ENCODE assay signal across 8 cellular contexts in the genomic region with DNA sequence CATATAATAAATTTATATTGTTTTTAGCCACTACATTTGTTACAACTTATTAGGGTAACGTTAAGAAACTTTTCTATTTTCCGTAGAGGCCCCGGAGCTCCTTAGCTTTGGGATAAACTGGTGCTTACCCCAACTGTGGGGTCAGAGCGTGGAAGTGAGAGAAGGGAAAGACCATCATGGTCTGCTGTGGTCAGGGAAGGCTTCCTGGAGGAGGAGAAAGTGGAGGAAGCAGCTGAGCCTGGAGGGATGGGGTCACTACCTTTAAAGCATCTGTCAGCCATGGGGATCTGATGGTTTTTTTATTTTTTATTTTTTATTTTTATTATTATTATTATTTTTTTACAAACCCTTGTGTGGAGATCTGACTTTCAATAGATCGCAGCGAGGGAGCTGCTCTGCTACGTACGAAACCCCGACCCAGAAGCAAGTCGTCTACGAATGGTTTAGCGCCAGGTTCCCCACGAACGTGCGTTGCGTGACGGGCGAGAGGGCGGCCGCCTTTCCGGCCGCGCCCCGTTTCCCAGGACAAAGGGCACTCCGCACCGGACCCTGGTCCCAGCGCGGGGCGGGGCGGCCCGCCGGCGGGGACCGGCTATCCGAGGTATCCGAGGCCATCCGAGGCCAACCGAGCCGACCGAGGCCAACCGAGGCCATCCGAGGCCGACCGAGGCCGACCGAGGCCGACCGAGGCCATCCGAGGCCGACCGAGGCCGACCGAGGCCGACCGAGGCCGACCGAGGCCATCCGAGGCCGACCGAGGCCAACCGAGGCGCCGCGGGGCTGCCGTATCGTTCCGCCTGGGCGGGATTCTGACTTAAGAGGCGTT.
DNase-seq lines count a peak whose midpoint lies in the region; ATAC-seq, FAIRE-seq and TF ChIP-seq lines count a peak whose summit lies in the region.

No MANE protein-coding gene starts in this region.

- dilution Hi-C loops in keratinocyte (cut with MboI; ENCODE audit: extremely low pct_ligation_motif_present, low sequenced_read_pairs), result no loop called here

- H3K36me3 ChIP-seq in BJ (ENCODE audit: control insufficient read depth, insufficient read depth, low read length) (no peaks in the 10 kb centered on the region), keratinocyte (ENCODE audit: control insufficient read depth in 2 of 2, extremely low read depth in 1 of 2, insufficient read depth in 2 of 2, low read length in 2 of 2) (no peaks in the 10 kb centered on the region), spleen (no peaks in the 10 kb centered on the region)

- TF ChIP-seq CTCF in BJ (IDR thresholded peaks at IDR 0.05; ENCODE audit: insufficient read depth, low read depth, low read length) (no peak), NB4 (IDR thresholded peaks at IDR 0.05; ENCODE audit: low read depth, low read length) (no peak), keratinocyte (optimal IDR thresholded peaks at IDR 0.05 in 1 of 3, IDR thresholded peaks at IDR 0.05 in 1 of 3, conservative IDR thresholded peaks at IDR 0.05 in 1 of 3; ENCODE audit: extremely low read depth in 1 of 3, insufficient read depth in 2 of 3, low read length in 3 of 3) (no peak), spleen (IDR thresholded peaks at IDR 0.05 in 8 of 11, conservative IDR thresholded peaks at IDR 0.05 in 3 of 11) (no peak)

- no peak overlapping the region for H3K27ac ChIP-seq in caudate nucleus (ENCODE audit: low read depth, low read length)
- H3K27ac ChIP-seq in keratinocyte (ENCODE audit: control insufficient read depth, insufficient read depth, low read length), result peak overlapping the region; percentile 40
- H3K27ac ChIP-seq in spleen, result peak overlapping the region; percentile 46 to 79 (median 72)

- TF ChIP-seq POLR2A in NB4 (IDR thresholded peaks at IDR 0.05; ENCODE audit: extremely low read depth, insufficient read length) (no peak), spleen (IDR thresholded peaks at IDR 0.05) (no peak)

- POLR2A ChIA-PET in BJ (lab: Charles Lee), result interaction anchor here (0.7 kb wide), 1 partner anchor 15 kb away, joined by 13 read pairs; no protein-coding TSS in a partner anchor

- H3K4me3 ChIP-seq in BJ (ENCODE audit: low read depth, low read length) (peak overlapping the region; percentile 48), NB4 (ENCODE audit: low read depth, low read length) (peak overlapping the region; percentile 46), keratinocyte (ENCODE audit: control insufficient read depth in 2 of 3, extremely low read depth in 1 of 3, insufficient read depth in 2 of 3, low read depth in 1 of 3, low read length in 3 of 3) (peak overlapping the region; percentile 29 to 42 (median 40)), spleen (peak overlapping the region; percentile 31 to 68 (median 38))

- peaks cover 10% of the 10 kb centered on the region for H3K4me1 ChIP-seq in keratinocyte (ENCODE audit: control insufficient read depth, extremely low read depth, insufficient read depth, low read length)
- peaks cover 0 to 24% (median 2%) of the 10 kb centered on the region in 6 donors for H3K4me1 ChIP-seq in spleen

- intact Hi-C loops in spleen (cut with DNase I; ENCODE audit: low total_unique reads), result no loop called here

- no peaks in the 10 kb centered on the region for H3K79me2 ChIP-seq in keratinocyte (ENCODE audit: control insufficient read depth, insufficient read depth, low read length)

- CTCF ChIA-PET in BJ (lab: Yijun Ruan, JAX), result interaction anchor here (0.6 to 1.4 kb wide), 4 partner anchors 12 to 101 kb away, joined by 3 to 4 read pairs (median 4); no protein-coding TSS in a partner anchor

- H3K27me3 ChIP-seq in BJ (ENCODE audit: control insufficient read depth, insufficient read depth, low read length) (no peaks in the 10 kb centered on the region), keratinocyte (ENCODE audit: control insufficient read depth, extremely low read depth, insufficient read depth, low read length) (no peaks in the 10 kb centered on the region), spleen (replicated peaks in 1 of 7) (peaks cover 0 to 29% (median 7%) of the 10 kb centered on the region in 7 donors)

- H3K9me1 ChIP-seq in keratinocyte (ENCODE audit: control insufficient read depth, extremely low read depth, insufficient read depth, low read length), result no peaks in the 10 kb centered on the region

- H3K9ac ChIP-seq in keratinocyte (ENCODE audit: control insufficient read depth, extremely low read depth, insufficient read depth, low read length), result peak overlapping the region; percentile 76

- peak; percentile 57 for ATAC-seq in GM21529 (IDR thresholded peaks at IDR 0.05; ENCODE audit: unreplicated experiment)
- ATAC-seq in activated CD4-positive, CD25-positive, alpha-beta regulatory T cell treated with anti-CD3 and anti-CD28 coated beads, Interleukin-2, amount 50 U/mL, for 24 hours, result peak; percentile 75 to 83

- 6 to 14% (median 8%) methylated on average over 49 to 69 of the region's 69 CpGs for WGBS in spleen, 5 donors

- H3K9me3 ChIP-seq in keratinocyte (ENCODE audit: control insufficient read depth, low read depth, low read length) (no peaks in the 10 kb centered on the region), spleen (peaks cover 0 to 8% (median 3%) of the 10 kb centered on the region in 8 donors)

- H4K20me1 ChIP-seq in keratinocyte (ENCODE audit: control insufficient read depth, extremely low read depth, insufficient read depth, low read length), result no peaks in the 10 kb centered on the region

- no peak for FAIRE-seq in keratinocyte (lab: Jason Lieb, UNC)

- DNase-seq in BJ (ENCODE audit: low read depth) (no peak), NB4 (ENCODE audit: low read depth) (peak; percentile 75), caudate nucleus (lab: John Stamatoyannopoulos, UW) (peak in 58 of 61 donors; percentile 3 to 89 (median 68)), keratinocyte (ENCODE audit: low read depth, low spot score) (no peak), spleen (peak; percentile 90), NOMO-1 treated with dmso at 0.1 percent for 144 hours (lab: John Stamatoyannopoulos, UW; ENCODE audit: unreplicated experiment) (no peak)

- peak overlapping the region; percentile 66 for H3K4me2 ChIP-seq in keratinocyte (ENCODE audit: control insufficient read depth, extremely low read depth, insufficient read depth, low read depth, low read length)

- peak overlapping the region; percentile 62 for H2AFZ ChIP-seq in keratinocyte (ENCODE audit: control insufficient read depth, low read length)

Comparison
In these comparisons a context has a peak if more than half of its experiments do, and no peak if none do; other contexts are left out.
1. DNase-seq: peak in NB4 (single experiment), caudate nucleus (58 of 61) and spleen (single experiment); none in BJ (single experiment), keratinocyte (single experiment) and NOMO-1 treated with dmso at 0.1 percent for 144 hours (single experiment).
2. Peak in every context shown above with its lines, with median percentiles within 50 percentile points of each other: H3K4me3 ChIP-seq.